23 cellular contexts compared by ENCODE assay signal in genomic region chr7:147779949-147780348, GRCh38.
"Had no signal": no experiment of that assay in that cellular context is flagged by ENCODE, and none has a peak within 500 bp of the region (broad histone marks: within the 10 kb centered on the region; RNA-seq: fewer than 3 reads in every experiment).

No MANE protein-coding gene starts in this region.

- H3K9me3 ChIP-seq: colonic mucosa, esophagus muscularis mucosa, esophagus squamous epithelium, gastrocnemius medialis, gastroesophageal sphincter, heart left ventricle had no signal

- H3K4me3 ChIP-seq: colonic mucosa, coronary artery, esophagus muscularis mucosa, esophagus squamous epithelium, gastrocnemius medialis, gastroesophageal sphincter, heart left ventricle, heart right ventricle had no signal

- H3K27ac ChIP-seq: colonic mucosa, coronary artery, epithelial cell of prostate, esophagus muscularis mucosa, esophagus squamous epithelium, foreskin keratinocyte, gastrocnemius medialis, gastroesophageal sphincter, heart left ventricle, heart right ventricle had no signal

- H3K36me3 ChIP-seq: colonic mucosa, esophagus muscularis mucosa, esophagus squamous epithelium, gastrocnemius medialis, gastroesophageal sphincter, heart left ventricle, heart right ventricle had no signal

- DNase-seq: colonic mucosa; cortex of kidney; dermis blood vessel endothelial cell; dorsolateral prefrontal cortex; effector CD4-positive, alpha-beta T cell; effector CD8-positive, alpha-beta T cell; effector memory CD4-positive, alpha-beta T cell; effector memory CD8-positive, alpha-beta T cell; endodermal cell; erythroblast; esophagus squamous epithelium; foreskin fibroblast; foreskin keratinocyte; foreskin melanocyte; gastrocnemius medialis; glutamatergic neuron; head of caudate nucleus; heart left ventricle; heart right ventricle had no signal

- H3K27me3 ChIP-seq: colonic mucosa, dorsolateral prefrontal cortex, esophagus muscularis mucosa, esophagus squamous epithelium, foreskin keratinocyte, gastrocnemius medialis, gastroesophageal sphincter, heart left ventricle, heart right ventricle had no signal
